In genomic region chr17:11692688-11693087, GRCh38 we compare ENCODE assay signal across 34 cellular contexts.
DNase-seq lines count a peak whose midpoint lies in the region; ATAC-seq, FAIRE-seq and TF ChIP-seq lines count a peak whose summit lies in the region.
"Had no signal": no experiment of that assay in that cellular context is flagged by ENCODE, and none has a peak within 500 bp of the region (broad histone marks: within the 10 kb centered on the region; RNA-seq: fewer than 3 reads in every experiment).

No MANE protein-coding gene starts in this region.

- TF ChIP-seq EP300 in HepG2 (IDR thresholded peaks at IDR 0.05; ENCODE audit: low read depth in 2 of 2, low read length in 2 of 2) (no peak), HepG2 (CRISPR knock-in tag; IDR thresholded peaks at IDR 0.05; ENCODE audit: borderline replicate concordance) (no peak), A549 (IDR thresholded peaks at IDR 0.05) (no peak), K562 (IDR thresholded peaks at IDR 0.05; ENCODE audit: low read length) (no peak)

- TF ChIP-seq POLR2A in HepG2 (IDR thresholded peaks at IDR 0.05; ENCODE audit: insufficient read depth in 1 of 2, low read depth in 2 of 2, low read length in 2 of 2): no peak
- TF ChIP-seq POLR2A in right lobe of liver (IDR thresholded peaks at IDR 0.05): no peak
- TF ChIP-seq POLR2A in A549 (IDR thresholded peaks at IDR 0.05; ENCODE audit: low read length): no peak
- TF ChIP-seq POLR2A in IMR-90 (IDR thresholded peaks at IDR 0.05; ENCODE audit: low read depth, low read length): no peak
- TF ChIP-seq POLR2A in K562 (conservative IDR thresholded peaks at IDR 0.05): no peak
- TF ChIP-seq POLR2A in testis (IDR thresholded peaks at IDR 0.05): no peak

- in situ Hi-C loops in HepG2 (cut with HindIII; ENCODE audit: extremely low pct_ligation_motif_present, low pct_unique_long_range_greater_than_20kb) (no loop called here), IMR-90 (cut with MboI; ENCODE audit: low sequenced_read_pairs) (no loop called here), K562 (cut with MboI) (no loop called here)

- POLR2A ChIA-PET in HepG2 (lab: Yijun Ruan, JAX): no interaction called here
- POLR2A ChIA-PET in A549 (lab: Yijun Ruan, JAX): no interaction called here
- POLR2A ChIA-PET in IMR-90 (lab: Charles Lee; ENCODE audit: unreplicated experiment): no interaction called here
- POLR2A ChIA-PET in K562 (lab: Yijun Ruan, JAX): no interaction called here

- H3K79me2 ChIP-seq in HepG2 (ENCODE audit: insufficient read depth, low read length) (no peaks in the 10 kb centered on the region), K562 (ENCODE audit: control insufficient read depth, insufficient read depth, low read length) (no peaks in the 10 kb centered on the region)

- FAIRE-seq in HepG2 (lab: Jason Lieb, UNC) (no peak), A549 (lab: Jason Lieb, UNC) (no peak), K562 (lab: Jason Lieb, UNC) (no peak)
- FAIRE-seq: A204.1, D721Med had no signal

- H3K56ac ChIP-seq in IMR-90 (ENCODE audit: extremely low read depth, insufficient read depth, low read length): no peak overlapping the region

- H3K14ac ChIP-seq in IMR-90 (replicated peaks; ENCODE audit: low read depth, low read length): no peak overlapping the region

- no peak overlapping the region for H3K4ac ChIP-seq in IMR-90 (ENCODE audit: low read depth, low read length)

- H3K79me1 ChIP-seq in IMR-90 (ENCODE audit: low read depth in 1 of 2, low read length in 2 of 2): no peaks in the 10 kb centered on the region

- H3K36me3 ChIP-seq in HepG2 (replicated peaks in 1 of 2; ENCODE audit: control insufficient read depth in 1 of 2, insufficient read depth in 2 of 2, low read length in 2 of 2): no peaks in the 10 kb centered on the region
- no peaks in the 10 kb centered on the region for H3K36me3 ChIP-seq in right lobe of liver
- H3K36me3 ChIP-seq in IMR-90 (ENCODE audit: control insufficient read depth, insufficient read depth, low read length): no peaks in the 10 kb centered on the region
- H3K36me3 ChIP-seq in K562 (ENCODE audit: control insufficient read depth, insufficient read depth, low read length): no peaks in the 10 kb centered on the region
- H3K36me3 ChIP-seq in testis (ENCODE audit: low read depth, missing control alignments): no peaks in the 10 kb centered on the region
- H3K36me3 ChIP-seq: BE2C; BLaER1; BLaER1 treated with 17β-estradiol and CSF1 and Interleukin-3, amounts not matched to agents 10 nM and 100 nM had no signal

- H2AK5ac ChIP-seq in IMR-90 (ENCODE audit: low read depth, low read length): no peak overlapping the region

- H2BK20ac ChIP-seq in IMR-90 (ENCODE audit: low read depth, low read length): no peak overlapping the region

- 54% methylated on average over 9 of the region's 9 CpGs for WGBS in HepG2 (ENCODE audit: low lambda C conversion rate)
- WGBS in right lobe of liver (ENCODE audit: insufficient coverage, low coverage, low lambda C conversion rate, missing lambda C conversion rate): 88% methylated on average over 9 of the region's 9 CpGs
- WGBS in A549 (ENCODE audit: missing lambda C conversion rate): 51% methylated on average over 9 of the region's 9 CpGs
- no CpG with 5 or more reads among the region's 9 CpGs for WGBS in IMR-90 (ENCODE audit: extremely low coverage in 2 of 2, insufficient read length in 1 of 2), 2 experiments
- WGBS in K562 (ENCODE audit: insufficient coverage, low coverage, missing lambda C conversion rate): 0% methylated on average over 4 of the region's 9 CpGs
- WGBS in testis, 2 donors: 93 to 96% methylated on average over 9 of the region's 9 CpGs

- H2AFZ ChIP-seq in HepG2 (ENCODE audit: low read length) (no peak overlapping the region), IMR-90 (replicated peaks; ENCODE audit: low read length, poor library complexity) (no peak overlapping the region), K562 (ENCODE audit: low read depth, low read length) (no peak overlapping the region)

- H3K18ac ChIP-seq in IMR-90 (ENCODE audit: low read depth, low read length): no peak overlapping the region

- no peak overlapping the region for H2BK120ac ChIP-seq in IMR-90 (ENCODE audit: low read depth, low read length)

- H3K9ac ChIP-seq in HepG2 (ENCODE audit: insufficient read depth, low read depth, low read length) (no peak overlapping the region), IMR-90 (ENCODE audit: low read depth, low read length) (no peak overlapping the region), K562 (ENCODE audit: insufficient read depth in 1 of 2, low read depth in 2 of 2, low read length in 2 of 2) (no peak overlapping the region)
- H3K9ac ChIP-seq: BLaER1; BLaER1 treated with 17β-estradiol and CSF1 and Interleukin-3, amounts not matched to agents 10 nM and 100 nM had no signal

- no peak for TF ChIP-seq CTCF in HepG2 (CRISPR knock-in tag; IDR thresholded peaks at IDR 0.05)
- no peak for TF ChIP-seq CTCF in right lobe of liver (IDR thresholded peaks at IDR 0.05)
- TF ChIP-seq CTCF in A549 (IDR thresholded peaks at IDR 0.05): no peak
- no peak for TF ChIP-seq CTCF in IMR-90 (conservative IDR thresholded peaks at IDR 0.05; ENCODE audit: low read depth, low read length)
- TF ChIP-seq CTCF in K562 (IDR thresholded peaks at IDR 0.05 in 2 of 3, conservative IDR thresholded peaks at IDR 0.05 in 1 of 3; ENCODE audit: insufficient read depth in 2 of 3, low read depth in 1 of 3, low read length in 3 of 3): no peak
- no peak for TF ChIP-seq CTCF in testis (IDR thresholded peaks at IDR 0.05)

- H3K4me1 ChIP-seq in HepG2 (ENCODE audit: insufficient read depth, low read length) (no peaks in the 10 kb centered on the region), right lobe of liver (no peaks in the 10 kb centered on the region), A549 (no peaks in the 10 kb centered on the region), IMR-90 (ENCODE audit: control insufficient read depth, insufficient read depth, low read length) (no peaks in the 10 kb centered on the region), K562 (replicated peaks in 1 of 2; ENCODE audit: control insufficient read depth in 2 of 2, insufficient read depth in 2 of 2, low read length in 2 of 2) (no peaks in the 10 kb centered on the region), testis (no peaks in the 10 kb centered on the region)
- H3K4me1 ChIP-seq: BE2C; BLaER1; BLaER1 treated with 17β-estradiol and CSF1 and Interleukin-3, amounts not matched to agents 10 nM and 100 nM; Caco-2 had no signal

- H3K9me3 ChIP-seq in HepG2 (ENCODE audit: low read length): no peaks in the 10 kb centered on the region
- no peaks in the 10 kb centered on the region for H3K9me3 ChIP-seq in right lobe of liver
- no peaks in the 10 kb centered on the region for H3K9me3 ChIP-seq in A549
- peaks cover 18% of the 10 kb centered on the region for H3K9me3 ChIP-seq in IMR-90 (ENCODE audit: control insufficient read depth, insufficient read depth, low read length)
- no peaks in the 10 kb centered on the region for H3K9me3 ChIP-seq in K562 (replicated peaks; ENCODE audit: control insufficient read depth, insufficient read depth, low read depth, low read length)
- H3K9me3 ChIP-seq in testis: no peaks in the 10 kb centered on the region
- H3K9me3 ChIP-seq: BE2C; BLaER1; BLaER1 treated with 17β-estradiol and CSF1 and Interleukin-3, amounts not matched to agents 10 nM and 100 nM; Caco-2 had no signal

- ATAC-seq in HepG2 (no peak), right lobe of liver (no peak), A549 (no peak), IMR-90 (ENCODE audit: low read depth) (no peak), K562 (no peak), HG02571 (IDR thresholded peaks at IDR 0.05; ENCODE audit: unreplicated experiment) (no peak)
- ATAC-seq: CD8-positive, alpha-beta T cell had no signal

- H3K27me3 ChIP-seq in HepG2 (ENCODE audit: control insufficient read depth in 1 of 2, insufficient read depth in 2 of 2, low read length in 2 of 2) (peaks cover 1 to 2% of the 10 kb centered on the region in 2 experiments; a peak in 2 of 5 replicates), right lobe of liver (no peaks in the 10 kb centered on the region), IMR-90 (ENCODE audit: control insufficient read depth, insufficient read depth, low read length) (no peaks in the 10 kb centered on the region), K562 (ENCODE audit: control insufficient read depth in 2 of 2, insufficient read depth in 2 of 2, low read length in 2 of 2) (peaks cover 0 to 6% of the 10 kb centered on the region in 2 experiments; a peak in 1 of 5 replicates), testis (no peaks in the 10 kb centered on the region)
- H3K27me3 ChIP-seq: BE2C; BLaER1; BLaER1 treated with 17β-estradiol and CSF1 and Interleukin-3, amounts not matched to agents 10 nM and 100 nM had no signal

- H4K20me1 ChIP-seq in HepG2 (ENCODE audit: insufficient read depth, low read length) (no peaks in the 10 kb centered on the region), IMR-90 (ENCODE audit: insufficient read depth, low read length) (no peaks in the 10 kb centered on the region), K562 (replicated peaks; ENCODE audit: control insufficient read depth, insufficient read depth, low read length) (no peaks in the 10 kb centered on the region)
- H4K20me1 ChIP-seq: BLaER1; BLaER1 treated with 17β-estradiol and CSF1 and Interleukin-3, amounts not matched to agents 10 nM and 100 nM had no signal

- no peak overlapping the region for H3K4me2 ChIP-seq in HepG2 (ENCODE audit: low read depth, low read length)
- H3K4me2 ChIP-seq in A549: no peak overlapping the region
- H3K4me2 ChIP-seq in IMR-90 (ENCODE audit: low read depth, low read length): no peak overlapping the region
- H3K4me2 ChIP-seq in K562 (ENCODE audit: insufficient read depth, low read length): no peak overlapping the region
- H3K4me2 ChIP-seq: BLaER1; BLaER1 treated with 17β-estradiol and CSF1 and Interleukin-3, amounts not matched to agents 10 nM and 100 nM had no signal

- BruUV-seq in HepG2 (replicated peaks; lab: Mats Ljungman, UMichigan) (no TSS peak), IMR-90 (replicated peaks; lab: Mats Ljungman, UMichigan) (no TSS peak), K562 (replicated peaks; lab: Mats Ljungman, UMichigan) (no TSS peak)

- H2BK15ac ChIP-seq in IMR-90 (ENCODE audit: low read depth, low read length): no peak overlapping the region

- H2AK9ac ChIP-seq in IMR-90 (replicated peaks; ENCODE audit: low read depth, low read length, poor library complexity): no peak overlapping the region

- H4K8ac ChIP-seq in IMR-90 (ENCODE audit: low read depth in 2 of 2, low read length in 2 of 2): no peak overlapping the region

- dilution Hi-C loops in IMR-90 (cut with HindIII; ENCODE audit: low sequenced_read_pairs, unreplicated experiment): no loop called here

- H3K4me3 ChIP-seq in HepG2 (replicated peaks in 1 of 3; ENCODE audit: insufficient read depth in 1 of 3, low read depth in 2 of 3, low read length in 3 of 3): no peak overlapping the region
- H3K4me3 ChIP-seq in right lobe of liver: no peak overlapping the region
- no peak overlapping the region for H3K4me3 ChIP-seq in A549
- no peak overlapping the region for H3K4me3 ChIP-seq in IMR-90 (ENCODE audit: insufficient read depth, low read depth, low read length)
- H3K4me3 ChIP-seq in K562: no peak overlapping the region
- H3K4me3 ChIP-seq in testis: no peak overlapping the region
- H3K4me3 ChIP-seq: BLaER1; BLaER1 treated with 17β-estradiol and CSF1 and Interleukin-3, amounts not matched to agents 10 nM and 100 nM had no signal

- H4K91ac ChIP-seq in IMR-90 (ENCODE audit: insufficient read depth, low read depth, low read length): no peak overlapping the region

- H3K23ac ChIP-seq in IMR-90 (ENCODE audit: low read depth, low read length): no peak overlapping the region

- no peaks in the 10 kb centered on the region for H3K9me1 ChIP-seq in IMR-90 (ENCODE audit: insufficient read depth, low read length)
- H3K9me1 ChIP-seq in K562 (ENCODE audit: control insufficient read depth, insufficient read depth, low read length): no peaks in the 10 kb centered on the region

- DNase-seq in HepG2 (ENCODE audit: low spot score): no peak
- DNase-seq in right lobe of liver: no peak
- no peak for DNase-seq in A549 (ENCODE audit: low read depth in 1 of 2, low spot score in 1 of 2)
- DNase-seq in IMR-90: no peak
- DNase-seq in K562 (ENCODE audit: extremely low read depth in 1 of 4, low spot score in 3 of 4): no peak
- DNase-seq in testis: no peak
- DNase-seq in kidney tubule cell (ENCODE audit: low spot score): no peak
- DNase-seq: 8988T; ACHN; AML-193; BE2C; C1 segment of cervical spinal cord; Caco-2; Calu3; CD4-positive, alpha-beta memory T cell; CD4-positive, alpha-beta T cell; CD4-positive, CD25-positive, alpha-beta regulatory T cell; CD8-positive, alpha-beta memory T cell; CD8-positive, alpha-beta T cell; COR-L47; DMS 273 treated with DMSO at 0.1 percent for 48 hours; DMS153; DMS53; DMS79; DMS79 treated with DMSO at 0.1 percent for 48 hours; DND-41; EL had no signal

- intact Hi-C loops in HepG2 (cut with micrococcal nuclease; ENCODE audit: unreplicated experiment): no loop called here
- intact Hi-C loops in right lobe of liver (cut with DNase I): no loop called here
- intact Hi-C loops in IMR-90 (cut with micrococcal nuclease): no loop called here
- intact Hi-C loops in K562 (cut with micrococcal nuclease): no loop called here
- intact Hi-C loops in testis (cut with DNase I; ENCODE audit: low total_unique reads): no loop called here

- H4K5ac ChIP-seq in IMR-90 (ENCODE audit: low read depth, low read length): no peak overlapping the region

- no peak overlapping the region for H2BK5ac ChIP-seq in IMR-90 (ENCODE audit: low read depth, low read length, poor library complexity, severe bottlenecking)

- CTCF ChIA-PET in HepG2 (lab: Yijun Ruan, JAX; ENCODE audit: low intra/inter-chr PET ratio, low total read pairs): no interaction called here
- CTCF ChIA-PET in A549 (lab: Yijun Ruan, JAX): interaction anchor here (0.6 to 0.7 kb wide), 2 partner anchors 40 to 243 kb away, joined by 3 read pairs; no protein-coding TSS in a partner anchor
- CTCF ChIA-PET in IMR-90 (lab: Yijun Ruan, JAX): no interaction called here
- CTCF ChIA-PET in K562 (lab: Yijun Ruan, JAX; ENCODE audit: low intra/inter-chr PET ratio): no interaction called here

- TF ChIP-seq RAD21 in HepG2 (CRISPR knock-in tag; IDR thresholded peaks at IDR 0.05) (no peak), A549 (conservative IDR thresholded peaks at IDR 0.05 in 1 of 2, IDR thresholded peaks at IDR 0.05 in 1 of 2) (no peak), IMR-90 (IDR thresholded peaks at IDR 0.05; ENCODE audit: low read length) (no peak), K562 (CRISPR knock-in tag; conservative IDR thresholded peaks at IDR 0.05 in 1 of 2, IDR thresholded peaks at IDR 0.05 in 1 of 2) (no peak)

- no peak overlapping the region for H3K27ac ChIP-seq in HepG2 (ENCODE audit: extremely low read length, insufficient read depth, low read length)
- H3K27ac ChIP-seq in right lobe of liver: no peak overlapping the region
- no peak overlapping the region for H3K27ac ChIP-seq in A549
- H3K27ac ChIP-seq in IMR-90 (ENCODE audit: insufficient read depth, low read length): no peak overlapping the region
- H3K27ac ChIP-seq in K562 (ENCODE audit: extremely low read depth, low read depth, low read length): no peak overlapping the region
- no peak overlapping the region for H3K27ac ChIP-seq in testis
- H3K27ac ChIP-seq: 22Rv1; BLaER1; BLaER1 treated with 17β-estradiol and CSF1 and Interleukin-3, amounts not matched to agents 10 nM and 100 nM; C4-2B had no signal

Comparison
In these comparisons a context has a peak if more than half of its experiments do, and no peak if none do; other contexts are left out.
1. Of the 241 proteins assayed by ChIP-seq in both HepG2 and K562: peak only in HepG2: MAFF; only in K562: none; in both: none; in neither: 239; mixed calls (peak in some experiments, not most) for 1.